2 cellular contexts compared by ENCODE assay signal in genomic region chr19:5395996-5396939, GRCh38.
TF ChIP-seq lines count a peak whose summit lies in the region.

No MANE protein-coding gene starts in this region.

TF ChIP-seq in SK-N-SH treated with all-trans-retinoic acid at 6 μM for 48 hours, 23 proteins besides CTCF, POLR2A, EP300 and RAD21 (continued from another document):
- TF ChIP-seq, protein P1, sequence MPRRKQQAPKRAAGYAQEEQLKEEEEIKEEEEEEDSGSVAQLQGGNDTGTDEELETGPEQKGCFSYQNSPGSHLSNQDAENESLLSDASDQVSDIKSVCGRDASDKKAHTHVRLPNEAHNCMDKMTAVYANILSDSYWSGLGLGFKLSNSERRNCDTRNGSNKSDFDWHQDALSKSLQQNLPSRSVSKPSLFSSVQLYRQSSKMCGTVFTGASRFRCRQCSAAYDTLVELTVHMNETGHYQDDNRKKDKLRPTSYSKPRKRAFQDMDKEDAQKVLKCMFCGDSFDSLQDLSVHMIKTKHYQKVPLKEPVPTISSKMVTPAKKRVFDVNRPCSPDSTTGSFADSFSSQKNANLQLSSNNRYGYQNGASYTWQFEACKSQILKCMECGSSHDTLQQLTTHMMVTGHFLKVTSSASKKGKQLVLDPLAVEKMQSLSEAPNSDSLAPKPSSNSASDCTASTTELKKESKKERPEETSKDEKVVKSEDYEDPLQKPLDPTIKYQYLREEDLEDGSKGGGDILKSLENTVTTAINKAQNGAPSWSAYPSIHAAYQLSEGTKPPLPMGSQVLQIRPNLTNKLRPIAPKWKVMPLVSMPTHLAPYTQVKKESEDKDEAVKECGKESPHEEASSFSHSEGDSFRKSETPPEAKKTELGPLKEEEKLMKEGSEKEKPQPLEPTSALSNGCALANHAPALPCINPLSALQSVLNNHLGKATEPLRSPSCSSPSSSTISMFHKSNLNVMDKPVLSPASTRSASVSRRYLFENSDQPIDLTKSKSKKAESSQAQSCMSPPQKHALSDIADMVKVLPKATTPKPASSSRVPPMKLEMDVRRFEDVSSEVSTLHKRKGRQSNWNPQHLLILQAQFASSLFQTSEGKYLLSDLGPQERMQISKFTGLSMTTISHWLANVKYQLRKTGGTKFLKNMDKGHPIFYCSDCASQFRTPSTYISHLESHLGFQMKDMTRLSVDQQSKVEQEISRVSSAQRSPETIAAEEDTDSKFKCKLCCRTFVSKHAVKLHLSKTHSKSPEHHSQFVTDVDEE (CRISPR knock-in tag; IDR thresholded peaks at IDR 0.05), result no peak
- TF ChIP-seq TCF4 (CRISPR knock-in tag; IDR thresholded peaks at IDR 0.05; ENCODE audit: borderline replicate concordance), result no peak
- no peak for TF ChIP-seq ISL1 (CRISPR knock-in tag; IDR thresholded peaks at IDR 0.05)
- TF ChIP-seq BACH2 (CRISPR knock-in tag; IDR thresholded peaks at IDR 0.05; ENCODE audit: borderline replicate concordance), result no peak
- TF ChIP-seq, protein P2, sequence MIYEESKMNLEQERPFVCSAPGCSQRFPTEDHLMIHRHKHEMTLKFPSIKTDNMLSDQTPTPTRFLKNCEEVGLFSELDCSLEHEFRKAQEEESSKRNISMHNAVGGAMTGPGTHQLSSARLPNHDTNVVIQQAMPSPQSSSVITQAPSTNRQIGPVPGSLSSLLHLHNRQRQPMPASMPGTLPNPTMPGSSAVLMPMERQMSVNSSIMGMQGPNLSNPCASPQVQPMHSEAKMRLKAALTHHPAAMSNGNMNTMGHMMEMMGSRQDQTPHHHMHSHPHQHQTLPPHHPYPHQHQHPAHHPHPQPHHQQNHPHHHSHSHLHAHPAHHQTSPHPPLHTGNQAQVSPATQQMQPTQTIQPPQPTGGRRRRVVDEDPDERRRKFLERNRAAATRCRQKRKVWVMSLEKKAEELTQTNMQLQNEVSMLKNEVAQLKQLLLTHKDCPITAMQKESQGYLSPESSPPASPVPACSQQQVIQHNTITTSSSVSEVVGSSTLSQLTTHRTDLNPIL (CRISPR knock-in tag; IDR thresholded peaks at IDR 0.05; ENCODE audit: low read depth), result no peak
- no peak for TF ChIP-seq GLIS3 (CRISPR knock-in tag; IDR thresholded peaks at IDR 0.05)
- TF ChIP-seq RARB (CRISPR knock-in tag; IDR thresholded peaks at IDR 0.05), result no peak
- TF ChIP-seq, protein P3, sequence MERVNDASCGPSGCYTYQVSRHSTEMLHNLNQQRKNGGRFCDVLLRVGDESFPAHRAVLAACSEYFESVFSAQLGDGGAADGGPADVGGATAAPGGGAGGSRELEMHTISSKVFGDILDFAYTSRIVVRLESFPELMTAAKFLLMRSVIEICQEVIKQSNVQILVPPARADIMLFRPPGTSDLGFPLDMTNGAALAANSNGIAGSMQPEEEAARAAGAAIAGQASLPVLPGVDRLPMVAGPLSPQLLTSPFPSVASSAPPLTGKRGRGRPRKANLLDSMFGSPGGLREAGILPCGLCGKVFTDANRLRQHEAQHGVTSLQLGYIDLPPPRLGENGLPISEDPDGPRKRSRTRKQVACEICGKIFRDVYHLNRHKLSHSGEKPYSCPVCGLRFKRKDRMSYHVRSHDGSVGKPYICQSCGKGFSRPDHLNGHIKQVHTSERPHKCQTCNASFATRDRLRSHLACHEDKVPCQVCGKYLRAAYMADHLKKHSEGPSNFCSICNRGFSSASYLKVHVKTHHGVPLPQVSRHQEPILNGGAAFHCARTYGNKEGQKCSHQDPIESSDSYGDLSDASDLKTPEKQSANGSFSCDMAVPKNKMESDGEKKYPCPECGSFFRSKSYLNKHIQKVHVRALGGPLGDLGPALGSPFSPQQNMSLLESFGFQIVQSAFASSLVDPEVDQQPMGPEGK (CRISPR knock-in tag; IDR thresholded peaks at IDR 0.05; ENCODE audit: borderline replicate concordance), result no peak
- TF ChIP-seq ZC3H10 (CRISPR knock-in tag; IDR thresholded peaks at IDR 0.05), result no peak

TF ChIP-seq in SK-N-SH, 30 proteins besides CTCF, POLR2A, EP300 and RAD21 (continued from another document):
- TF ChIP-seq, protein P4, sequence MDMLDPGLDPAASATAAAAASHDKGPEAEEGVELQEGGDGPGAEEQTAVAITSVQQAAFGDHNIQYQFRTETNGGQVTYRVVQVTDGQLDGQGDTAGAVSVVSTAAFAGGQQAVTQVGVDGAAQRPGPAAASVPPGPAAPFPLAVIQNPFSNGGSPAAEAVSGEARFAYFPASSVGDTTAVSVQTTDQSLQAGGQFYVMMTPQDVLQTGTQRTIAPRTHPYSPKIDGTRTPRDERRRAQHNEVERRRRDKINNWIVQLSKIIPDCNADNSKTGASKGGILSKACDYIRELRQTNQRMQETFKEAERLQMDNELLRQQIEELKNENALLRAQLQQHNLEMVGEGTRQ (IDR thresholded peaks at IDR 0.05; ENCODE audit: borderline replicate concordance, low read depth, low read length), result no peak
- TF ChIP-seq NFIC (IDR thresholded peaks at IDR 0.05; ENCODE audit: borderline replicate concordance), result no peak
- no peak for TF ChIP-seq GABPA (IDR thresholded peaks at IDR 0.05; ENCODE audit: low read depth)
- no peak for TF ChIP-seq FOXJ3 (CRISPR knock-in tag; IDR thresholded peaks at IDR 0.05)
- no peak for TF ChIP-seq RCOR1 (IDR thresholded peaks at IDR 0.05; ENCODE audit: low read length)
